Comparison of ENCODE assay signal across 13 cellular contexts in genomic region chr3:152256829-152257228, GRCh38. TPM values are rescaled to one million over a fixed set of nuclear protein-coding genes. Genes with fewer than 3 reads are reported as not detected.
DNase-seq lines count a peak whose midpoint lies in the region; ATAC-seq, FAIRE-seq and TF ChIP-seq lines count a peak whose summit lies in the region.
"Had no signal": no experiment of that assay in that cellular context is flagged by ENCODE, and none has a peak within 500 bp of the region (broad histone marks: within the 10 kb centered on the region; RNA-seq: fewer than 3 reads in every experiment).

No MANE protein-coding gene starts in this region.

- WGBS in lower leg skin, 2 donors, result 88 to 89% methylated on average over 4 of the region's 4 CpGs

- no TSS peak for BruUV-seq in MCF 10A (replicated peaks; lab: Mats Ljungman, UMichigan)

- H3K4me3 Mint-ChIP-seq in MCF 10A (ENCODE audit: unreplicated experiment) (no peak overlapping the region), WTC11 (no peak overlapping the region)
- peak overlapping the region; percentile 69 for H3K4me3 Mint-ChIP-seq in activated naive CD8-positive, alpha-beta T cell
- H3K4me3 Mint-ChIP-seq in naive thymus-derived CD8-positive, alpha-beta T cell, result peak overlapping the region; percentile 46 to 82 (median 70)

- TF ChIP-seq CTCF in MCF 10A (IDR thresholded peaks at IDR 0.05; ENCODE audit: unreplicated experiment) (no peak), breast epithelium (IDR thresholded peaks at IDR 0.05) (no peak), WTC11 (IDR thresholded peaks at IDR 0.05) (no peak), D721Med (IDR thresholded peaks at IDR 0.05; ENCODE audit: insufficient read depth, missing control alignments) (no peak), lower leg skin (IDR thresholded peaks at IDR 0.05) (no peak)

- DNase-seq in MCF 10A (ENCODE audit: unreplicated experiment) (no peak), breast epithelium (ENCODE audit: low spot score in 2 of 2) (no peak), WTC11 (ENCODE audit: low spot score) (no peak), D721Med (ENCODE audit: insufficient read length, low spot score) (no peak), mucosa of gallbladder (ENCODE audit: low spot score) (no peak), lower leg skin (ENCODE audit: low spot score in 2 of 2) (no peak)
- DNase-seq in naive thymus-derived CD8-positive, alpha-beta T cell, result no peak
- DNase-seq: activated CD4-positive, alpha-beta T cell treated with anti-CD3 and anti-CD28 coated beads for 4 hours; anterior cingulate cortex; NCI-H2081 treated with DMSO at 0.1 percent for 48 hours; NK-92 treated with Interleukin-12 subunit alpha and Interleukin-12 subunit beta, amount 100 ng/mL, for 24 hours had no signal

- H3K4me1 Mint-ChIP-seq in MCF 10A (ENCODE audit: insufficient read depth, unreplicated experiment) (peaks cover 7% of the 10 kb centered on the region), WTC11 (no peaks in the 10 kb centered on the region)
- H3K4me1 Mint-ChIP-seq in activated naive CD8-positive, alpha-beta T cell (ENCODE audit: low read depth), result peaks cover 94% of the 10 kb centered on the region
- H3K4me1 Mint-ChIP-seq in naive thymus-derived CD8-positive, alpha-beta T cell, result peaks cover 42 to 95% (median 91%) of the 10 kb centered on the region in 4 donors

- H3K27me3 Mint-ChIP-seq in MCF 10A (ENCODE audit: insufficient read depth, unreplicated experiment) (no peaks in the 10 kb centered on the region), WTC11 (ENCODE audit: low read depth) (no peaks in the 10 kb centered on the region)
- no peaks in the 10 kb centered on the region for H3K27me3 Mint-ChIP-seq in activated naive CD8-positive, alpha-beta T cell
- H3K27me3 Mint-ChIP-seq in naive thymus-derived CD8-positive, alpha-beta T cell, result no peaks in the 10 kb centered on the region

- FAIRE-seq in D721Med (lab: Jason Lieb, UNC), result no peak
- FAIRE-seq: endometrium had no signal

- H3K9me3 Mint-ChIP-seq in MCF 10A (ENCODE audit: unreplicated experiment) (no peaks in the 10 kb centered on the region), WTC11 (no peaks in the 10 kb centered on the region; the same call in 1 of the 2 replicates)
- H3K9me3 Mint-ChIP-seq in activated naive CD8-positive, alpha-beta T cell (ENCODE audit: low read depth), result no peaks in the 10 kb centered on the region
- H3K9me3 Mint-ChIP-seq in naive thymus-derived CD8-positive, alpha-beta T cell, result peaks cover 0 to 2% (median 0%) of the 10 kb centered on the region in 9 donors

- TF ChIP-seq POLR2A in breast epithelium (IDR thresholded peaks at IDR 0.05) (no peak), lower leg skin (IDR thresholded peaks at IDR 0.05) (no peak)

- no peaks in the 10 kb centered on the region for H3K9me3 ChIP-seq in breast epithelium

- POLR2A ChIA-PET in MCF 10A (lab: Yijun Ruan, JAX) (interaction anchor here (1.4 to 1.6 kb wide), 2 partner anchors 13 to 20 kb away, joined by 5 to 8 read pairs; no protein-coding TSS in a partner anchor), WTC11 (lab: Charles Lee) (interaction anchor here (0.6 kb wide), 1 partner anchor 144 kb away, joined by 3 read pairs; no protein-coding TSS in a partner anchor)
- POLR2A ChIA-PET in naive thymus-derived CD8-positive, alpha-beta T cell (lab: Charles Lee), result interaction anchor here (0.5 to 12.9 kb wide), 5 partner anchors 12 to 69 kb away, joined by 3 to 194 read pairs (median 3); partner anchors contain the start of gene MBNL1

- H3K27ac Mint-ChIP-seq in MCF 10A (ENCODE audit: low read depth, unreplicated experiment) (peak overlapping the region; percentile 40), WTC11 (no peak overlapping the region)
- peak overlapping the region; percentile 94 for H3K27ac Mint-ChIP-seq in activated naive CD8-positive, alpha-beta T cell
- peak overlapping the region; percentile 89 to 98 (median 92) for H3K27ac Mint-ChIP-seq in naive thymus-derived CD8-positive, alpha-beta T cell

- H3K4me3 ChIP-seq in breast epithelium, result no peak overlapping the region
- no peak overlapping the region for H3K4me3 ChIP-seq in lower leg skin (ENCODE audit: low read depth, poor library complexity, severe bottlenecking)

- H3K4me1 ChIP-seq in breast epithelium, result no peaks in the 10 kb centered on the region

- H3K27me3 ChIP-seq in breast epithelium, result no peaks in the 10 kb centered on the region

- no peak for ATAC-seq in naive thymus-derived CD8-positive, alpha-beta T cell
- ATAC-seq in WTC11, result no peak

- CTCF ChIA-PET in MCF 10A (lab: Yijun Ruan, JAX) (interaction anchor here (0.6 kb wide), 2 partner anchors 184 to 241 kb away, joined by 3 read pairs; no protein-coding TSS in a partner anchor), WTC11 (lab: Charles Lee) (no interaction called here)

- peak overlapping the region in 1 of 2 donors; percentile 40 for H3K27ac ChIP-seq in breast epithelium

- no peaks in the 10 kb centered on the region for H3K36me3 ChIP-seq in breast epithelium

- intact Hi-C loops in MCF 10A (cut with micrococcal nuclease) (no loop called here), breast epithelium (cut with DNase I; ENCODE audit: low total_unique reads) (no loop called here), lower leg skin (cut with DNase I; ENCODE audit: low total_unique reads) (no loop called here)

- H3K36me3 Mint-ChIP-seq in MCF 10A (ENCODE audit: insufficient read depth, unreplicated experiment), result no peaks in the 10 kb centered on the region
- H3K36me3 Mint-ChIP-seq in activated naive CD8-positive, alpha-beta T cell, result peaks cover 2% of the 10 kb centered on the region
- H3K36me3 Mint-ChIP-seq in naive thymus-derived CD8-positive, alpha-beta T cell, result peaks cover 0 to 5% (median 0%) of the 10 kb centered on the region in 3 donors
- H3K36me3 Mint-ChIP-seq in WTC11, result no peaks in the 10 kb centered on the region

TF ChIP-seq in WTC11, 78 proteins besides CTCF, POLR2A, EP300 and RAD21:
- TF ChIP-seq ATF1 (CRISPR knock-in tag; IDR thresholded peaks at IDR 0.05) (no peak), ZNF512 (CRISPR knock-in tag; IDR thresholded peaks at IDR 0.05; ENCODE audit: borderline replicate concordance) (no peak), TCF7 (CRISPR knock-in tag; IDR thresholded peaks at IDR 0.05; ENCODE audit: low read depth) (no peak), ZBTB21 (CRISPR knock-in tag; IDR thresholded peaks at IDR 0.05; ENCODE audit: borderline replicate concordance) (no peak), OVOL2 (CRISPR knock-in tag; IDR thresholded peaks at IDR 0.05; ENCODE audit: borderline replicate concordance) (no peak)

RNA-seq across cellular contexts. Expression of gene MBNL1, which starts 11.9 kb away (rescaled TPM):
- total RNA-seq in MCF 10A (2022) (114 and 139 TPM in 2 replicates), breast epithelium (100 to 1,000 TPM; 314 to 702 (median 353) TPM), WTC11 (2021) (16.0 to 20.4 TPM (median 17.8 TPM) in 3 replicates), mucosa of gallbladder (223 TPM), lower leg skin (100 to 1,000 TPM; 152 to 286 (median 228) TPM)
- 100 to 1,000 TPM; 419 to 423 TPM for total RNA-seq in naive thymus-derived CD8-positive, alpha-beta T cell
- 100 to 1,000 TPM; 298 to 370 (median 331) TPM for polyA plus RNA-seq in naive thymus-derived CD8-positive, alpha-beta T cell

Comparison
In these comparisons a context has a peak if more than half of its experiments do, and no peak if none do; other contexts are left out.
1. H3K4me3 Mint-ChIP-seq: peak in activated naive CD8-positive, alpha-beta T cell (single experiment) and naive thymus-derived CD8-positive, alpha-beta T cell (10 of 10); none in MCF 10A (single experiment) and WTC11 (single experiment).